15 cellular contexts compared by ENCODE assay signal in genomic region chr14:74835607-74836250, GRCh38. TPM values are rescaled to one million over a fixed set of nuclear protein-coding genes. Genes with fewer than 3 reads are reported as not detected.
DNase-seq lines count a peak whose midpoint lies in the region; ATAC-seq and TF ChIP-seq lines count a peak whose summit lies in the region.
"Had no signal": no experiment of that assay in that cellular context is flagged by ENCODE, and none has a peak within 500 bp of the region (broad histone marks: within the 10 kb centered on the region; RNA-seq: fewer than 3 reads in every experiment).

No MANE protein-coding gene starts in this region.

- no CpG with 5 or more reads among the region's 7 CpGs for WGBS in IMR-90 (ENCODE audit: extremely low coverage in 2 of 2, insufficient read length in 1 of 2), 2 experiments
- 82 to 85% methylated on average over 6 to 7 of the region's 7 CpGs for WGBS in transverse colon (ENCODE audit: low coverage in 1 of 2), 2 donors

- H3K27ac ChIP-seq in IMR-90 (ENCODE audit: insufficient read depth, low read length) (peak overlapping the region; percentile 62; the same call in 1 of the 2 replicates), transverse colon (peak overlapping the region in 2 of 4 donors; percentile 13 to 30)
- H3K27ac ChIP-seq: ovary had no signal

- H2AFZ ChIP-seq in IMR-90 (replicated peaks; ENCODE audit: low read length, poor library complexity): no peak overlapping the region

- TF ChIP-seq POLR2A in IMR-90 (IDR thresholded peaks at IDR 0.05; ENCODE audit: low read depth, low read length): no peak
- TF ChIP-seq POLR2A in transverse colon (IDR thresholded peaks at IDR 0.05): no peak

- no peak for TF ChIP-seq CTCF in IMR-90 (conservative IDR thresholded peaks at IDR 0.05; ENCODE audit: low read depth, low read length)
- TF ChIP-seq CTCF in transverse colon (IDR thresholded peaks at IDR 0.05): no peak

- H3K4me2 ChIP-seq in IMR-90 (ENCODE audit: low read depth, low read length): peak overlapping the region; percentile 29; the same call in 1 of the 2 replicates

- peak overlapping the region; percentile 37 for H2AK5ac ChIP-seq in IMR-90 (ENCODE audit: low read depth, low read length)

- TF ChIP-seq RAD21 in IMR-90 (IDR thresholded peaks at IDR 0.05; ENCODE audit: low read length): no peak

- H4K91ac ChIP-seq in IMR-90 (ENCODE audit: insufficient read depth, low read depth, low read length): no peak overlapping the region

- POLR2A ChIA-PET in IMR-90 (lab: Charles Lee; ENCODE audit: unreplicated experiment): interaction anchor here (1.0 kb wide), 1 partner anchor 227 kb away, joined by 3 read pairs; no protein-coding TSS in a partner anchor

- H2BK5ac ChIP-seq in IMR-90 (ENCODE audit: low read depth, low read length, poor library complexity, severe bottlenecking): peak overlapping the region; percentile 77

- H3K9ac ChIP-seq in IMR-90 (ENCODE audit: low read depth, low read length): no peak overlapping the region

- H3K27me3 ChIP-seq in IMR-90 (ENCODE audit: control insufficient read depth, insufficient read depth, low read length) (no peaks in the 10 kb centered on the region), transverse colon (no peaks in the 10 kb centered on the region)
- H3K27me3 ChIP-seq: MG63, ovary had no signal

- no peak overlapping the region for H2BK120ac ChIP-seq in IMR-90 (ENCODE audit: low read depth, low read length)

- H3K4me3 ChIP-seq in IMR-90 (ENCODE audit: insufficient read depth, low read depth, low read length): no peak overlapping the region
- H3K4me3 ChIP-seq in transverse colon: no peak overlapping the region
- H3K4me3 ChIP-seq: lung, MG63, ovary had no signal

- peak; percentile 46 for DNase-seq in activated naive CD4-positive, alpha-beta T cell treated with anti-CD3 and anti-CD28 coated beads for 36 hours
- no peak for DNase-seq in activated naive CD4-positive, alpha-beta T cell (lab: John Stamatoyannopoulos, UW)
- DNase-seq in IMR-90 (no peak), foreskin melanocyte (no peak), transverse colon (no peak), activated gamma-delta T cell treated with Interleukin-2 at 50 U/mL for 16 hours (no peak)
- peak; percentile 21 for DNase-seq in activated naive CD8-positive, alpha-beta T cell treated with anti-CD3 and anti-CD28 coated beads for 36 hours
- DNase-seq in stimulated activated naive B cell treated with anti-CD40 and anti-IgM and Interleukin-4, amounts not matched to agents 10 μg/mL and 1 μg/mL and 100 μg/mL, for 72 hours: no peak
- DNase-seq: activated CD4-positive, alpha-beta T cell treated with anti-CD3 and anti-CD28 coated beads for 1 hour; DMS79 treated with DMSO at 0.1 percent for 48 hours; MG63; NK-92 treated with Interleukin-12 subunit alpha and Interleukin-12 subunit beta, amount 100 ng/mL, for 24 hours; ovary had no signal

- H3K4me3 Mint-ChIP-seq in activated naive CD4-positive, alpha-beta T cell treated with anti-CD3 and anti-CD28 coated beads for 36 hours: no peak overlapping the region
- H3K4me3 Mint-ChIP-seq in activated naive CD8-positive, alpha-beta T cell treated with anti-CD3 and anti-CD28 coated beads for 36 hours: peak overlapping the region; percentile 42
- peak overlapping the region; percentile 19 to 50 for H3K4me3 Mint-ChIP-seq in stimulated activated naive B cell treated with anti-CD40 and anti-IgM and Interleukin-4, amounts not matched to agents 10 μg/mL and 1 μg/mL and 100 μg/mL, for 72 hours

- H4K5ac ChIP-seq in IMR-90 (ENCODE audit: low read depth, low read length): no peak overlapping the region; the same call in none of the 2 replicates

- ATAC-seq in IMR-90 (ENCODE audit: low read depth): no peak
- ATAC-seq in stimulated activated naive B cell treated with anti-CD40 and anti-IgM and Interleukin-4, amounts not matched to agents 10 μg/mL and 1 μg/mL and 100 μg/mL, for 72 hours (replicated peaks): peak; percentile 61 to 63

- peak overlapping the region; percentile 75 for H3K27ac Mint-ChIP-seq in activated naive CD4-positive, alpha-beta T cell treated with anti-CD3 and anti-CD28 coated beads for 36 hours
- H3K27ac Mint-ChIP-seq in activated naive CD8-positive, alpha-beta T cell treated with anti-CD3 and anti-CD28 coated beads for 36 hours: peak overlapping the region; percentile 88
- H3K27ac Mint-ChIP-seq in stimulated activated naive B cell treated with anti-CD40 and anti-IgM and Interleukin-4, amounts not matched to agents 10 μg/mL and 1 μg/mL and 100 μg/mL, for 72 hours: peak overlapping the region; percentile 75

- H3K27me3 Mint-ChIP-seq in activated naive CD4-positive, alpha-beta T cell treated with anti-CD3 and anti-CD28 coated beads for 36 hours (ENCODE audit: low read depth): no peaks in the 10 kb centered on the region
- H3K27me3 Mint-ChIP-seq in activated naive CD8-positive, alpha-beta T cell treated with anti-CD3 and anti-CD28 coated beads for 36 hours: no peaks in the 10 kb centered on the region
- no peaks in the 10 kb centered on the region for H3K27me3 Mint-ChIP-seq in stimulated activated naive B cell treated with anti-CD40 and anti-IgM and Interleukin-4, amounts not matched to agents 10 μg/mL and 1 μg/mL and 100 μg/mL, for 72 hours

- peaks cover 18% of the 10 kb centered on the region for H3K4me1 ChIP-seq in IMR-90 (ENCODE audit: control insufficient read depth, insufficient read depth, low read length)
- peaks cover 0 to 16% (median 0%) of the 10 kb centered on the region in 4 donors for H3K4me1 ChIP-seq in transverse colon

- H3K56ac ChIP-seq in IMR-90 (ENCODE audit: extremely low read depth, insufficient read depth, low read length): no peak overlapping the region

- H3K9me3 Mint-ChIP-seq in activated naive CD4-positive, alpha-beta T cell treated with anti-CD3 and anti-CD28 coated beads for 36 hours: no peaks in the 10 kb centered on the region
- no peaks in the 10 kb centered on the region for H3K9me3 Mint-ChIP-seq in activated naive CD8-positive, alpha-beta T cell treated with anti-CD3 and anti-CD28 coated beads for 36 hours
- no peaks in the 10 kb centered on the region for H3K9me3 Mint-ChIP-seq in stimulated activated naive B cell treated with anti-CD40 and anti-IgM and Interleukin-4, amounts not matched to agents 10 μg/mL and 1 μg/mL and 100 μg/mL, for 72 hours

- H3K9me3 ChIP-seq in IMR-90 (ENCODE audit: control insufficient read depth, insufficient read depth, low read length) (no peaks in the 10 kb centered on the region), transverse colon (no peaks in the 10 kb centered on the region)
- H3K9me3 ChIP-seq: MG63, ovary had no signal

- BruUV-seq in IMR-90 (replicated peaks; lab: Mats Ljungman, UMichigan): no TSS peak

- peaks cover 7 to 26% of the 10 kb centered on the region in 2 experiments; a peak in 2 of 4 replicates for H3K79me1 ChIP-seq in IMR-90 (ENCODE audit: low read depth in 1 of 2, low read length in 2 of 2)

- peaks cover 6% of the 10 kb centered on the region for H3K36me3 Mint-ChIP-seq in activated naive CD4-positive, alpha-beta T cell treated with anti-CD3 and anti-CD28 coated beads for 36 hours (ENCODE audit: low read depth)
- H3K36me3 Mint-ChIP-seq in activated naive CD8-positive, alpha-beta T cell treated with anti-CD3 and anti-CD28 coated beads for 36 hours: peaks cover 20% of the 10 kb centered on the region
- peaks cover 4 to 11% of the 10 kb centered on the region in 2 donors for H3K36me3 Mint-ChIP-seq in stimulated activated naive B cell treated with anti-CD40 and anti-IgM and Interleukin-4, amounts not matched to agents 10 μg/mL and 1 μg/mL and 100 μg/mL, for 72 hours

- in situ Hi-C loops in IMR-90 (cut with MboI; ENCODE audit: low sequenced_read_pairs): no loop called here
- in situ Hi-C loops in transverse colon (cut with MboI; ENCODE audit: low pct_ligation_motif_present in 1 of 4, low pct_unique_long_range_greater_than_20kb in 1 of 4, low sequenced_read_pairs in 3 of 4): no loop called here

- no peak overlapping the region for H3K14ac ChIP-seq in IMR-90 (replicated peaks; ENCODE audit: low read depth, low read length)

- peak overlapping the region; percentile 31; the same call in 1 of the 2 replicates for H3K4ac ChIP-seq in IMR-90 (ENCODE audit: low read depth, low read length)

- no peak overlapping the region for H2BK15ac ChIP-seq in IMR-90 (ENCODE audit: low read depth, low read length)

- peaks cover 11% of the 10 kb centered on the region for H3K36me3 ChIP-seq in IMR-90 (ENCODE audit: control insufficient read depth, insufficient read depth, low read length)
- peaks cover 0 to 10% (median 2%) of the 10 kb centered on the region in 4 donors for H3K36me3 ChIP-seq in transverse colon
- H3K36me3 ChIP-seq: MG63, ovary had no signal

- TF ChIP-seq EP300 in transverse colon (IDR thresholded peaks at IDR 0.05; ENCODE audit: low read depth): no peak

- H2BK20ac ChIP-seq in IMR-90 (ENCODE audit: low read depth, low read length): 0 out of 2 replicates have a peak overlapping the region, but pooled peaks have one; percentile 6

- H3K4me1 Mint-ChIP-seq in activated naive CD4-positive, alpha-beta T cell treated with anti-CD3 and anti-CD28 coated beads for 36 hours (ENCODE audit: low read depth): peaks cover 56% of the 10 kb centered on the region
- H3K4me1 Mint-ChIP-seq in activated naive CD8-positive, alpha-beta T cell treated with anti-CD3 and anti-CD28 coated beads for 36 hours: peaks cover 61% of the 10 kb centered on the region
- peaks cover 27 to 55% of the 10 kb centered on the region in 2 donors for H3K4me1 Mint-ChIP-seq in stimulated activated naive B cell treated with anti-CD40 and anti-IgM and Interleukin-4, amounts not matched to agents 10 μg/mL and 1 μg/mL and 100 μg/mL, for 72 hours

- no peak overlapping the region for H4K8ac ChIP-seq in IMR-90 (ENCODE audit: low read depth in 2 of 2, low read length in 2 of 2)

- dilution Hi-C loops in IMR-90 (cut with HindIII; ENCODE audit: low sequenced_read_pairs, unreplicated experiment): no loop called here

- no peak overlapping the region for H3K23ac ChIP-seq in IMR-90 (ENCODE audit: low read depth, low read length)

- peaks cover 5% of the 10 kb centered on the region; the same call in 1 of the 2 replicates for H3K9me1 ChIP-seq in IMR-90 (ENCODE audit: insufficient read depth, low read length)

- H4K20me1 ChIP-seq in IMR-90 (ENCODE audit: insufficient read depth, low read length): peaks cover 6% of the 10 kb centered on the region; the same call in 1 of the 2 replicates

- no peak overlapping the region for H2AK9ac ChIP-seq in IMR-90 (replicated peaks; ENCODE audit: low read depth, low read length, poor library complexity)

- H3K18ac ChIP-seq in IMR-90 (ENCODE audit: low read depth, low read length): peak overlapping the region; percentile 85

- CTCF ChIA-PET in activated naive CD4-positive, alpha-beta T cell treated with anti-CD3 and anti-CD28 coated beads for 36 hours (lab: Charles Lee): interaction anchor here (0.6 to 1.7 kb wide), 5 partner anchors 12 to 788 kb away, joined by 3 to 4 read pairs (median 3); no protein-coding TSS in a partner anchor
- CTCF ChIA-PET in IMR-90 (lab: Yijun Ruan, JAX): interaction anchor here (0.7 to 1.2 kb wide), 2 partner anchors 25 to 38 kb away, joined by 3 to 5 read pairs; no protein-coding TSS in a partner anchor

- intact Hi-C loops in activated naive CD4-positive, alpha-beta T cell treated with anti-CD3 and anti-CD28 coated beads for 36 hours (cut with micrococcal nuclease): loop anchor here (2.0 to 5.0 kb wide), 4 partner anchors 43 to 343 kb away; partner anchors contain the start of genes ACYP1, AREL1, FCF1 and ISCA2
- intact Hi-C loops in IMR-90 (cut with micrococcal nuclease): no loop called here
- intact Hi-C loops in transverse colon (cut with DNase I; ENCODE audit: low total_unique reads): no loop called here

RNA-seq across cellular contexts. Expression of gene PROX2, which starts 40.2 kb away (rescaled TPM):
- total RNA-seq in activated naive CD4-positive, alpha-beta T cell treated with anti-CD3 and anti-CD28 coated beads for 36 hours: under 1 TPM; 0.07 to 0.41 TPM
- total RNA-seq in IMR-90 (2012; rRNA removed) (not detected in 2 replicates), transverse colon (under 1 TPM in 1 of 4 donors, not detected in 3; 0.79 TPM)
- not detected in 2 replicates for polyA plus RNA-seq in IMR-90 (2012; rRNA removed)
- not detected in 2 replicates for polyA plus RNA-seq in IMR-90 (2012; cell fraction: cytosol; rRNA removed)
- not detected in 2 replicates for polyA plus RNA-seq in IMR-90 (2012; cell fraction: nucleus; rRNA removed; ENCODE audit: low replicate concordance)
- 1 to 10 TPM in 1 of 2 experiments, under 1 TPM in 1; 0.87 to 1.5 TPM for total RNA-seq in activated naive CD8-positive, alpha-beta T cell treated with anti-CD3 and anti-CD28 coated beads for 36 hours
- total RNA-seq: dermis microvascular lymphatic vessel endothelial cell, ovary had no signal
- polyA plus RNA-seq: ovary had no signal

RNA-seq across cellular contexts. Expression of gene DLST, which starts 46.0 kb away (rescaled TPM):
- total RNA-seq in activated naive CD4-positive, alpha-beta T cell treated with anti-CD3 and anti-CD28 coated beads for 36 hours: 100 to 1,000 TPM; 126 to 132 TPM
- total RNA-seq in IMR-90 (2012; rRNA removed): 58.6 and 63.0 TPM in 2 replicates
- 119 and 132 TPM in 2 replicates for polyA plus RNA-seq in IMR-90 (2012; rRNA removed)
- 71.7 and 111 TPM in 2 replicates for polyA plus RNA-seq in IMR-90 (2012; cell fraction: cytosol; rRNA removed)
- polyA plus RNA-seq in IMR-90 (2012; cell fraction: nucleus; rRNA removed; ENCODE audit: low replicate concordance): 85.7 and 132 TPM in 2 replicates
- 100 to 1,000 TPM; 134 to 136 TPM for total RNA-seq in activated naive CD8-positive, alpha-beta T cell treated with anti-CD3 and anti-CD28 coated beads for 36 hours
- 100 to 1,000 TPM in 3 of 4 donors, 10 to 100 TPM in 1; 65.1 to 135 (median 103) TPM for total RNA-seq in transverse colon

Comparison
In these comparisons a context has a peak if more than half of its experiments do, and no peak if none do; other contexts are left out.
1. DNase-seq: peak in activated naive CD4-positive, alpha-beta T cell treated with anti-CD3 and anti-CD28 coated beads for 36 hours (single experiment) and activated naive CD8-positive, alpha-beta T cell treated with anti-CD3 and anti-CD28 coated beads for 36 hours (single experiment); none in activated naive CD4-positive, alpha-beta T cell (0 of 4), IMR-90 (single experiment), stimulated activated naive B cell treated with anti-CD40 and anti-IgM and Interleukin-4, amounts not matched to agents 10 μg/mL and 1 μg/mL and 100 μg/mL, for 72 hours (single experiment), foreskin melanocyte (single experiment), transverse colon (single experiment) and activated gamma-delta T cell treated with Interleukin-2 at 50 U/mL for 16 hours (single experiment).
2. Peak in every context shown above with its lines, with median percentiles within 50 percentile points of each other: H3K27ac Mint-ChIP-seq.